In genomic region chr4:44738615-44739014, GRCh38 we compare ENCODE assay signal across 12 cellular contexts. TPM values are rescaled to one million over a fixed set of nuclear protein-coding genes. Genes with fewer than 3 reads are reported as not detected.
DNase-seq lines count a peak whose midpoint lies in the region; ATAC-seq and TF ChIP-seq lines count a peak whose summit lies in the region.
"Had no signal": no experiment of that assay in that cellular context is flagged by ENCODE, and none has a peak within 500 bp of the region (broad histone marks: within the 10 kb centered on the region; RNA-seq: fewer than 3 reads in every experiment).

No MANE protein-coding gene starts in this region.

- ATAC-seq in GM21529 (IDR thresholded peaks at IDR 0.05; ENCODE audit: unreplicated experiment) (peak; percentile 76), HG02981 (IDR thresholded peaks at IDR 0.05; ENCODE audit: unreplicated experiment) (no peak)
- ATAC-seq: activated CD8-positive, alpha-beta T cell treated with anti-CD3 and anti-CD28 coated beads, Interleukin-2, amount 10 ng/mL, durations not matched to agents 7 days and 5 days had no signal

- peaks cover 2% of the 10 kb centered on the region for H3K27me3 Mint-ChIP-seq in glutamatergic neuron (ENCODE audit: unreplicated experiment)

- H3K9me3 Mint-ChIP-seq in glutamatergic neuron (ENCODE audit: unreplicated experiment): no peaks in the 10 kb centered on the region
- H3K9me3 Mint-ChIP-seq: memory B cell had no signal

- no peak overlapping the region for H3K27ac Mint-ChIP-seq in glutamatergic neuron (ENCODE audit: unreplicated experiment)
- H3K27ac Mint-ChIP-seq: activated CD8-positive, alpha-beta T cell treated with anti-CD3 and anti-CD28 coated beads, Interleukin-2, amount 10 ng/mL, durations not matched to agents 7 days and 5 days; memory B cell had no signal

- peak; percentile 44 for TF ChIP-seq CTCF in glutamatergic neuron (IDR thresholded peaks at IDR 0.05; ENCODE audit: partially characterized antibody, unreplicated experiment)

- DNase-seq in EH (ENCODE audit: low read depth): peak; percentile 11
- DNase-seq in NCI-H446 treated with DMSO at 0.1 percent for 48 hours (lab: John Stamatoyannopoulos, UW): peak; percentile 40
- no peak for DNase-seq in glutamatergic neuron
- DNase-seq in globus pallidus (ENCODE audit: low spot score): no peak
- DNase-seq in dedifferentiated amniotic fluid mesenchymal stem cell (ENCODE audit: extremely low spot score): no peak
- DNase-seq in stimulated activated CD4-positive, alpha-beta T cell treated with anti-CD3 and anti-CD28 coated beads, Interleukin-2, amount 100 ng/mL, for 48 hours: no peak
- DNase-seq: activated CD8-positive, alpha-beta T cell treated with anti-CD3 and anti-CD28 coated beads, Interleukin-2, amount 10 ng/mL, durations not matched to agents 7 days and 5 days; GF-D8; NCI-H345 had no signal

- H3K36me3 Mint-ChIP-seq in glutamatergic neuron (ENCODE audit: unreplicated experiment): no peaks in the 10 kb centered on the region

- no peak overlapping the region for H3K4me3 Mint-ChIP-seq in glutamatergic neuron (ENCODE audit: unreplicated experiment)
- H3K4me3 Mint-ChIP-seq: activated CD8-positive, alpha-beta T cell treated with anti-CD3 and anti-CD28 coated beads, Interleukin-2, amount 10 ng/mL, durations not matched to agents 7 days and 5 days; memory B cell had no signal

- H3K4me1 Mint-ChIP-seq in glutamatergic neuron (ENCODE audit: low read depth, unreplicated experiment): no peaks in the 10 kb centered on the region

RNA-seq across cellular contexts. Expression of gene GNPDA2, which starts 12.3 kb away (rescaled TPM):
- 10.1 TPM for total RNA-seq in glutamatergic neuron (ENCODE audit: unreplicated experiment)

Comparison
In these comparisons a context has a peak if more than half of its experiments do, and no peak if none do; other contexts are left out.
1. DNase-seq: peak in EH (single experiment) and NCI-H446 treated with DMSO at 0.1 percent for 48 hours (single experiment); none in glutamatergic neuron (single experiment), globus pallidus (single experiment), dedifferentiated amniotic fluid mesenchymal stem cell (single experiment) and stimulated activated CD4-positive, alpha-beta T cell treated with anti-CD3 and anti-CD28 coated beads, Interleukin-2, amount 100 ng/mL, for 48 hours (0 of 2).